Comparison of ENCODE assay signal across 32 cellular contexts in genomic region chr20:8608470-8608869, GRCh38.
"Had no signal": no experiment of that assay in that cellular context is flagged by ENCODE, and none has a peak within 500 bp of the region (broad histone marks: within the 10 kb centered on the region; RNA-seq: fewer than 3 reads in every experiment).

No MANE protein-coding gene starts in this region.

- H3K9me3 ChIP-seq: ascending aorta had no signal

- H3K4me1 ChIP-seq: ascending aorta had no signal

- H3K27me3 ChIP-seq: ascending aorta, cardiac muscle cell had no signal

- DNase-seq: activated CD4-positive, alpha-beta T cell treated with anti-CD3 and anti-CD28 coated beads for 1 hour; activated CD4-positive, alpha-beta T cell treated with anti-CD3 and anti-CD28 coated beads for 48 hours; activated CD4-positive, CD25-positive, alpha-beta regulatory T cell; activated CD8-positive, alpha-beta T cell treated with anti-CD3 and anti-CD28 coated beads for 36 hours; activated effector memory CD4-positive, alpha-beta T cell treated with anti-CD3 and anti-CD28 coated beads, Interleukin-2, amount 50 U/mL, for 16 hours; activated naive CD4-positive, alpha-beta T cell; activated naive CD4-positive, alpha-beta T cell treated with anti-CD3 and anti-CD28 coated beads, Interleukin-2, amount 50 U/mL, for 16 hours; activated naive CD8-positive, alpha-beta T cell treated with anti-CD3 and anti-CD28 coated beads for 36 hours; activated T-cell treated with anti-CD3 and anti-CD28 coated beads, Interleukin-2, amount 50 U/mL, for 1 hour; activated T-cell treated with anti-CD3 and anti-CD28 coated beads, Interleukin-2, amount 50 U/mL, for 72 hours; amygdala; Karpas-422; NCI-H1105 treated with DMSO at 0.1 percent for 48 hours; NCI-H1436; NCI-H187; NCI-H2029 treated with DMSO at 0.1 percent for 48 hours; NCI-H2107; NCI-H2171; NCI-H510A; NCI-H526; NCI-H748 treated with DMSO at 0.1 percent for 48 hours; NK-92 treated with Interleukin-12 subunit alpha and Interleukin-12 subunit beta, amount 100 ng/mL, for 24 hours; PC-9; SIG-M5; T1000; WERI-Rb-1 had no signal

- H3K27ac ChIP-seq: ascending aorta, cardiac muscle cell, PC-9, RWPE1, WERI-Rb-1 had no signal

- H2AFZ ChIP-seq: PC-9 had no signal

- FAIRE-seq: RCC 7860 had no signal

- H3K36me3 ChIP-seq: ascending aorta, cardiac muscle cell, WERI-Rb-1 had no signal

- H3K4me2 ChIP-seq: PC-9 had no signal

- ATAC-seq: activated CD8-positive, alpha-beta T cell treated with anti-CD3 and anti-CD28 coated beads for 36 hours; activated T-cell treated with anti-CD3 and anti-CD28 coated beads, Interleukin-2, amount 50 U/mL, for 72 hours; activated T-helper 17 cell treated with anti-CD3 and anti-CD28 coated beads, Interleukin-2, amount 50 U/mL, for 72 hours; Right ventricle myocardium inferior had no signal

- H3K4me3 ChIP-seq: ascending aorta, cardiac muscle cell, PC-9 had no signal
